ENCODE assay signal across 13 cellular contexts in the genomic region with DNA sequence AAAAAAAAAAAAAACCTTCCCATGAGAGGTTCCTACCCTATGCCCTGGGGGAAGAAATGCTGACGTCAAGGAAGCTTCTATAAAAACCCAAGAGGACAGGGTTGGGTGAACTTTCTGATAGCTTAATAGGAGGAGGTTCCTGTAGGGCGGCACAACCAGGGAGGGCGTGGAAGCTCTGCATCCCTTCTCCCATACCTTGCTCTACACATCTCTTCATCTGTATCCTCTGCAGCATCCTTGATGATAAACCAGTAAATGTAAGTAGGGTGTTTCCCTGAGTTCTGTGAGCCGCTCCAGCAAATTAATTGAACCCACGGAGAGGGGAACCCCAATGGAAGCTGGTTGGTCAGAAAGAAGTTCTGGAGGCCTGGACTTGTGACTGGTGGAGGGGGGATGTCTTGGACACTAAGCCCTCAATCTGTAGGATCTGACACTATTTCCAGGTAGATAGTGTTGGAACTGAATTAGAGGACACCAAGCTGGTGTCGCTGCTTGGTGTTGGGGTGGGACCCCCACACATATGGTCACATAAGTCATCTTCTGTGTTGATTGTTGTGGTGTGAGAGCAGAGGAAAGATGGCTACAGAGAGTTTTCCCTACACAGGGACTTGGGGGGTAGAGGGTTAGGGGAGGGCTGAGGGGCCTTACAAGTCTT.
DNase-seq lines count a peak whose midpoint lies in the region; ATAC-seq, FAIRE-seq and TF ChIP-seq lines count a peak whose summit lies in the region.
"Had no signal": no experiment of that assay in that cellular context is flagged by ENCODE, and none has a peak within 500 bp of the region (broad histone marks: within the 10 kb centered on the region; RNA-seq: fewer than 3 reads in every experiment).

No MANE protein-coding gene starts in this region.

- POLR2A ChIA-PET in HepG2 (lab: Yijun Ruan, JAX), result no interaction called here

- WGBS in liver, result 91% methylated on average over 6 of the region's 6 CpGs
- 94% methylated on average over 6 of the region's 6 CpGs for WGBS in HepG2 (ENCODE audit: low lambda C conversion rate)
- WGBS in thyroid gland, 2 donors, result 78 to 85% methylated on average over 6 of the region's 6 CpGs
- WGBS in heart right ventricle, 2 donors, result 92 to 98% methylated on average over 6 of the region's 6 CpGs

- no peak overlapping the region for H2AFZ ChIP-seq in HepG2 (ENCODE audit: low read length)

- no peaks in the 10 kb centered on the region for H3K79me2 ChIP-seq in HepG2 (ENCODE audit: insufficient read depth, low read length)

- H3K36me3 ChIP-seq in liver (ENCODE audit: control insufficient read depth in 4 of 4, insufficient read depth in 3 of 4, low read depth in 1 of 4, low read length in 3 of 4) (no peaks in the 10 kb centered on the region), HepG2 (replicated peaks in 1 of 2; ENCODE audit: control insufficient read depth in 1 of 2, insufficient read depth in 2 of 2, low read length in 2 of 2) (no peaks in the 10 kb centered on the region), thyroid gland (no peaks in the 10 kb centered on the region), heart right ventricle (peaks cover 0 to 5% (median 0%) of the 10 kb centered on the region in 9 donors)
- H3K36me3 ChIP-seq: thoracic aorta had no signal

- no peak for TF ChIP-seq CTCF in liver (IDR thresholded peaks at IDR 0.05; ENCODE audit: low read depth, low read length, missing input control)
- TF ChIP-seq CTCF in HepG2 (CRISPR knock-in tag; IDR thresholded peaks at IDR 0.05), result no peak
- no peak for TF ChIP-seq CTCF in thyroid gland (IDR thresholded peaks at IDR 0.05)
- TF ChIP-seq CTCF in heart right ventricle (IDR thresholded peaks at IDR 0.05), result no peak

- H3K9me3 ChIP-seq in liver (ENCODE audit: control insufficient read depth in 4 of 4, low read length in 3 of 4), result no peaks in the 10 kb centered on the region
- no peaks in the 10 kb centered on the region for H3K9me3 ChIP-seq in HepG2 (ENCODE audit: low read length)
- H3K9me3 ChIP-seq in T-helper 17 cell (ENCODE audit: control insufficient read depth, low read length, poor library complexity, severe bottlenecking), result no peaks in the 10 kb centered on the region
- no peaks in the 10 kb centered on the region for H3K9me3 ChIP-seq in thyroid gland
- H3K9me3 ChIP-seq in heart right ventricle, result peaks cover 0 to 4% (median 0%) of the 10 kb centered on the region in 11 donors
- H3K9me3 ChIP-seq: thoracic aorta had no signal

- H3K27me3 ChIP-seq in liver (ENCODE audit: control insufficient read depth in 4 of 4, insufficient read depth in 4 of 4, low read length in 3 of 4) (no peaks in the 10 kb centered on the region), HepG2 (ENCODE audit: control insufficient read depth in 1 of 2, insufficient read depth in 2 of 2, low read length in 2 of 2) (no peaks in the 10 kb centered on the region), thyroid gland (no peaks in the 10 kb centered on the region), heart right ventricle (no peaks in the 10 kb centered on the region)

- H3K4me3 ChIP-seq in liver (ENCODE audit: low read depth in 1 of 3, low read length in 3 of 3) (no peak overlapping the region), HepG2 (replicated peaks in 1 of 3; ENCODE audit: insufficient read depth in 1 of 3, low read depth in 2 of 3, low read length in 3 of 3) (no peak overlapping the region), thyroid gland (replicated peaks in 1 of 3) (no peak overlapping the region), heart right ventricle (no peak overlapping the region)
- H3K4me3 ChIP-seq: thoracic aorta had no signal

- DNase-seq in HepG2 (ENCODE audit: low spot score) (no peak), T-helper 17 cell (no peak), thyroid gland (no peak), activated gamma-delta T cell (lab: John Stamatoyannopoulos, UW) (no peak), epidermal melanocyte (ENCODE audit: insufficient read length, low spot score) (no peak), heart right ventricle (no peak)
- DNase-seq: activated effector memory CD4-positive, alpha-beta T cell treated with Interleukin-2 at 50 U/mL for 16 hours; NK-92 treated with Interleukin-12 subunit alpha and Interleukin-12 subunit beta, amount 100 ng/mL, for 24 hours; retina had no signal

- FAIRE-seq in HepG2 (lab: Jason Lieb, UNC), result no peak

- peak overlapping the region; percentile 10 for H3K4me3 Mint-ChIP-seq in T-helper 17 cell
- H3K4me3 Mint-ChIP-seq: CD14-positive monocyte had no signal

- TF ChIP-seq EP300 in HepG2 (IDR thresholded peaks at IDR 0.05; ENCODE audit: low read depth in 2 of 2, low read length in 2 of 2) (no peak), HepG2 (CRISPR knock-in tag; IDR thresholded peaks at IDR 0.05; ENCODE audit: borderline replicate concordance) (no peak)

- no peak overlapping the region for H3K4me2 ChIP-seq in HepG2 (ENCODE audit: low read depth, low read length)

- TF ChIP-seq RAD21 in liver (IDR thresholded peaks at IDR 0.05) (no peak), HepG2 (CRISPR knock-in tag; IDR thresholded peaks at IDR 0.05) (no peak)

- TF ChIP-seq POLR2A in HepG2 (IDR thresholded peaks at IDR 0.05; ENCODE audit: insufficient read depth in 1 of 2, low read depth in 2 of 2, low read length in 2 of 2) (no peak), thyroid gland (IDR thresholded peaks at IDR 0.05) (peak in 1 of 2 donors; percentile 6)

- H3K9ac ChIP-seq in liver (ENCODE audit: low read depth in 1 of 2, low read length in 2 of 2) (no peak overlapping the region), HepG2 (ENCODE audit: insufficient read depth, low read depth, low read length) (no peak overlapping the region)

- CTCF ChIA-PET in HepG2 (lab: Yijun Ruan, JAX; ENCODE audit: low intra/inter-chr PET ratio, low total read pairs), result no interaction called here

- ATAC-seq in HepG2, result no peak
- peak; percentile 41 for ATAC-seq in HG02678 (IDR thresholded peaks at IDR 0.05; ENCODE audit: unreplicated experiment)
- peak; percentile 25 for ATAC-seq in T-helper 17 cell
- no peak for ATAC-seq in heart right ventricle

- H3K4me1 Mint-ChIP-seq in T-helper 17 cell, result peaks cover 40% of the 10 kb centered on the region

- H3K27me3 Mint-ChIP-seq in T-helper 17 cell, result no peaks in the 10 kb centered on the region

- BruUV-seq in HepG2 (replicated peaks; lab: Mats Ljungman, UMichigan), result no TSS peak

- H3K4me1 ChIP-seq in liver (ENCODE audit: control insufficient read depth in 4 of 4, insufficient read depth in 4 of 4, low read length in 3 of 4) (peaks cover 0 to 2% (median 0%) of the 10 kb centered on the region in 4 donors), HepG2 (ENCODE audit: insufficient read depth, low read length) (peaks cover 6% of the 10 kb centered on the region), thyroid gland (peaks cover 27 to 77% of the 10 kb centered on the region in 2 donors), heart right ventricle (peaks cover 8 to 51% (median 28%) of the 10 kb centered on the region in 9 donors)

- peaks cover 3% of the 10 kb centered on the region for H3K36me3 Mint-ChIP-seq in T-helper 17 cell (ENCODE audit: low read depth)

- in situ Hi-C loops in HepG2 (cut with HindIII; ENCODE audit: extremely low pct_ligation_motif_present, low pct_unique_long_range_greater_than_20kb), result no loop called here

- peak overlapping the region; percentile 92 for H3K27ac Mint-ChIP-seq in T-helper 17 cell

- intact Hi-C loops in HepG2 (cut with micrococcal nuclease; ENCODE audit: unreplicated experiment), result no loop called here
- intact Hi-C loops in thyroid gland (cut with DNase I), result loop anchor here (10.0 kb wide), 1 partner anchor 87 kb away; a partner anchor contains a TSS
- intact Hi-C loops in heart right ventricle (cut with DNase I), result no loop called here

- H3K27ac ChIP-seq in liver (ENCODE audit: low read depth in 1 of 2, low read length in 2 of 2), result no peak overlapping the region
- no peak overlapping the region for H3K27ac ChIP-seq in HepG2 (ENCODE audit: extremely low read length, insufficient read depth, low read length)
- H3K27ac ChIP-seq in thyroid gland, result peak overlapping the region in 2 of 3 donors; percentile 16 to 66
- no peak overlapping the region for H3K27ac ChIP-seq in heart right ventricle
- H3K27ac ChIP-seq: thoracic aorta had no signal

- H4K20me1 ChIP-seq in HepG2 (ENCODE audit: insufficient read depth, low read length), result no peaks in the 10 kb centered on the region

TF ChIP-seq in liver, 16 proteins besides CTCF, POLR2A, EP300 and RAD21:
- TF ChIP-seq NR2F2 (IDR thresholded peaks at IDR 0.05), result peak; percentile 20
- no peak for TF ChIP-seq HNF4G (IDR thresholded peaks at IDR 0.05)

TF ChIP-seq in HepG2, 621 proteins besides CTCF, POLR2A, EP300 and RAD21 (continues in another document):
- TF ChIP-seq HCFC1 (IDR thresholded peaks at IDR 0.05; ENCODE audit: low read depth, low read length), result no peak
- no peak for TF ChIP-seq ZSCAN20 (CRISPR knock-in tag; IDR thresholded peaks at IDR 0.05; ENCODE audit: borderline replicate concordance)
- TF ChIP-seq ATM (IDR thresholded peaks at IDR 0.05; ENCODE audit: borderline replicate concordance), result no peak
- no peak for TF ChIP-seq GATA4 (IDR thresholded peaks at IDR 0.05; ENCODE audit: borderline replicate concordance, low read depth)
- no peak for TF ChIP-seq ZFP36L1 (CRISPR knock-in tag; IDR thresholded peaks at IDR 0.05)
- no peak for TF ChIP-seq SAFB2 (CRISPR knock-in tag; IDR thresholded peaks at IDR 0.05; ENCODE audit: borderline replicate concordance, low read depth)
- no peak for TF ChIP-seq FOSL2 (CRISPR knock-in tag; IDR thresholded peaks at IDR 0.05)
- TF ChIP-seq MAF1 (CRISPR knock-in tag; IDR thresholded peaks at IDR 0.05; ENCODE audit: borderline replicate concordance), result no peak
- TF ChIP-seq, protein P1, sequence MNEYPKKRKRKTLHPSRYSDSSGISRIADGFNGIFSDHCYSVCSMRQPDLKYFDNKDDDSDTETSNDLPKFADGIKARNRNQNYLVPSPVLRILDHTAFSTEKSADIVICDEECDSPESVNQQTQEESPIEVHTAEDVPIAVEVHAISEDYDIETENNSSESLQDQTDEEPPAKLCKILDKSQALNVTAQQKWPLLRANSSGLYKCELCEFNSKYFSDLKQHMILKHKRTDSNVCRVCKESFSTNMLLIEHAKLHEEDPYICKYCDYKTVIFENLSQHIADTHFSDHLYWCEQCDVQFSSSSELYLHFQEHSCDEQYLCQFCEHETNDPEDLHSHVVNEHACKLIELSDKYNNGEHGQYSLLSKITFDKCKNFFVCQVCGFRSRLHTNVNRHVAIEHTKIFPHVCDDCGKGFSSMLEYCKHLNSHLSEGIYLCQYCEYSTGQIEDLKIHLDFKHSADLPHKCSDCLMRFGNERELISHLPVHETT (CRISPR knock-in tag; conservative IDR thresholded peaks at IDR 0.05), result no peak
- TF ChIP-seq ZNF138 (CRISPR knock-in tag; IDR thresholded peaks at IDR 0.05; ENCODE audit: low read depth), result no peak
- no peak for TF ChIP-seq ARHGAP35 (CRISPR knock-in tag; IDR thresholded peaks at IDR 0.05; ENCODE audit: borderline replicate concordance)
- no peak for TF ChIP-seq ZNF782 (CRISPR knock-in tag; IDR thresholded peaks at IDR 0.05; ENCODE audit: borderline replicate concordance)
- no peak for TF ChIP-seq SP140L (CRISPR knock-in tag; IDR thresholded peaks at IDR 0.05; ENCODE audit: borderline replicate concordance)

Comparison
In these comparisons a context has a peak if more than half of its experiments do, and no peak if none do; other contexts are left out.
1. H3K27ac ChIP-seq: peak in thyroid gland (2 of 3); none in liver (0 of 2), HepG2 (single experiment) and heart right ventricle (0 of 10).
2. ATAC-seq: peak in HG02678 (single experiment) and T-helper 17 cell (single experiment); none in HepG2 (single experiment) and heart right ventricle (0 of 8).